ENCODE assay signal across 18 cellular contexts in the genomic region with DNA sequence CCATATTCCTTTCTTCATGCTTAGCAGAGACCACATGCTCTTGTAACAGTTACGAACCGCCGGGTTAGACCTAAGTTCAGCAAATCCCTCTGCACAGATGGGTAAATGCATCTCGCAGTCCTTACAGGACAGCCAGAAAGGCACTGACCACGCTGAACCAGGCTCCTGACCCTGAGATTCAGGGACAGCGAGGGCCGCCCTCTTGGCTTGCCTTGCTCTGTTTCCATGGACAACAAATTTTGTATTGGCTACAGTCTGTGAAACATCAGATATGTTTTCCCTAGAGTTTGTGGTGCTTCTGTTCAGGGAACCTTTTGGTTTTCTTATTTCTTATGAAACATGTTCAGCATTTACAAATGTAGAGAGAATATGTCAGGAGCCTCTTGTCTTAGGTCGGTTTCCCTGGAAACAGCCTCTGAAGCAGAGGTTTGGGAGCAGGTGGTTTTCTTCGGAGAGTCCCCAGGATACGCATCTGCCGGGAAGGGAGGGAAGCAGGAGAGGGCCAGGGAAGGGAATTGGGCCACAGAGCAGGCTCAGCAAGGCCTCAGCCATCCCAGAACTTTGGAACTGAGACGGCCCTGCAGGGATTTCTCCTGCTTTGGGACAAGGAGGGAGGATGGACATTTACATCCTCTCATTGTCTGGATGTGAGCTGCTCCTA.
DNase-seq lines count a peak whose midpoint lies in the region; ATAC-seq and TF ChIP-seq lines count a peak whose summit lies in the region.
"Had no signal": no experiment of that assay in that cellular context is flagged by ENCODE, and none has a peak within 500 bp of the region (broad histone marks: within the 10 kb centered on the region; RNA-seq: fewer than 3 reads in every experiment).

No MANE protein-coding gene starts in this region.

- no peak overlapping the region for H3K4me3 Mint-ChIP-seq in naive thymus-derived CD8-positive, alpha-beta T cell
- no peak overlapping the region for H3K4me3 Mint-ChIP-seq in activated CD4-positive, alpha-beta T cell treated with anti-CD3 and anti-CD28 coated beads, Interleukin-2, amount 10 ng/mL, durations not matched to agents 7 days and 5 days
- H3K4me3 Mint-ChIP-seq: activated CD4-positive, alpha-beta memory T cell treated with anti-CD3 and anti-CD28 coated beads for 36 hours; activated naive CD8-positive, alpha-beta T cell treated with anti-CD3 and anti-CD28 coated beads, Interleukin-2, amount 50 U/mL, for 24 hours; activated T-cell treated with anti-CD3 and anti-CD28 coated beads, Interleukin-2, amount 50 U/mL, for 72 hours; CD14-positive monocyte had no signal

- H3K36me3 ChIP-seq in left ventricle myocardium inferior (no peaks in the 10 kb centered on the region), ovary (no peaks in the 10 kb centered on the region), upper lobe of left lung (no peaks in the 10 kb centered on the region)
- H3K36me3 ChIP-seq: SJCRH30 had no signal

- H3K27me3 Mint-ChIP-seq in naive thymus-derived CD8-positive, alpha-beta T cell, result no peaks in the 10 kb centered on the region
- no peaks in the 10 kb centered on the region for H3K27me3 Mint-ChIP-seq in activated CD4-positive, alpha-beta T cell treated with anti-CD3 and anti-CD28 coated beads, Interleukin-2, amount 10 ng/mL, durations not matched to agents 7 days and 5 days
- H3K27me3 Mint-ChIP-seq: activated CD4-positive, alpha-beta memory T cell treated with anti-CD3 and anti-CD28 coated beads for 36 hours; activated naive CD8-positive, alpha-beta T cell treated with anti-CD3 and anti-CD28 coated beads, Interleukin-2, amount 50 U/mL, for 24 hours had no signal

- TF ChIP-seq EP300 in ovary (IDR thresholded peaks at IDR 0.05) (no peak), upper lobe of left lung (IDR thresholded peaks at IDR 0.05) (no peak)

- peak overlapping the region in 3 of 10 donors; percentile 19 to 51 (median 33) for H3K27ac Mint-ChIP-seq in naive thymus-derived CD8-positive, alpha-beta T cell
- H3K27ac Mint-ChIP-seq in activated CD4-positive, alpha-beta T cell treated with anti-CD3 and anti-CD28 coated beads, Interleukin-2, amount 10 ng/mL, durations not matched to agents 7 days and 5 days, result no peak overlapping the region
- H3K27ac Mint-ChIP-seq: activated CD4-positive, alpha-beta memory T cell treated with anti-CD3 and anti-CD28 coated beads for 36 hours; activated naive CD8-positive, alpha-beta T cell treated with anti-CD3 and anti-CD28 coated beads, Interleukin-2, amount 50 U/mL, for 24 hours; activated T-cell treated with anti-CD3 and anti-CD28 coated beads, Interleukin-2, amount 50 U/mL, for 72 hours; CD14-positive monocyte had no signal

- WGBS in ovary, 3 donors, result 9 to 11% (median 10%) methylated on average over 12 of the region's 12 CpGs
- 77 to 85% methylated on average over 12 of the region's 12 CpGs for WGBS in upper lobe of left lung, 2 donors

- H3K36me3 Mint-ChIP-seq in naive thymus-derived CD8-positive, alpha-beta T cell, result peaks cover 0 to 9% (median 7%) of the 10 kb centered on the region in 3 donors
- no peaks in the 10 kb centered on the region for H3K36me3 Mint-ChIP-seq in activated CD4-positive, alpha-beta T cell treated with anti-CD3 and anti-CD28 coated beads, Interleukin-2, amount 10 ng/mL, durations not matched to agents 7 days and 5 days (ENCODE audit: low read depth)
- H3K36me3 Mint-ChIP-seq: activated CD4-positive, alpha-beta memory T cell treated with anti-CD3 and anti-CD28 coated beads for 36 hours; CD14-positive monocyte had no signal

- ATAC-seq in upper lobe of left lung (ENCODE audit: low FRiP score in 2 of 2), result peak; percentile 42 to 89
- ATAC-seq in naive thymus-derived CD8-positive, alpha-beta T cell, result no peak
- no peak for ATAC-seq in HG03521 (IDR thresholded peaks at IDR 0.05; ENCODE audit: unreplicated experiment)
- ATAC-seq: activated naive CD8-positive, alpha-beta T cell treated with anti-CD3 and anti-CD28 coated beads, Interleukin-2, amount 50 U/mL, for 24 hours; activated T-cell treated with anti-CD3 and anti-CD28 coated beads, Interleukin-2, amount 50 U/mL, for 72 hours had no signal

- H3K27me3 ChIP-seq in left ventricle myocardium inferior (ENCODE audit: low read depth), result no peaks in the 10 kb centered on the region
- no peaks in the 10 kb centered on the region for H3K27me3 ChIP-seq in ovary
- no peaks in the 10 kb centered on the region for H3K27me3 ChIP-seq in upper lobe of left lung
- H3K27me3 ChIP-seq: SJCRH30 had no signal

- H3K4me3 ChIP-seq in left ventricle myocardium inferior (no peak overlapping the region), ovary (no peak overlapping the region), upper lobe of left lung (no peak overlapping the region)
- H3K4me3 ChIP-seq: SJCRH30 had no signal

- CTCF ChIA-PET in activated CD4-positive, alpha-beta T cell treated with anti-CD3 and anti-CD28 coated beads, Interleukin-2, amount 10 ng/mL, durations not matched to agents 7 days and 5 days (lab: Charles Lee), result interaction anchor here (0.9 to 1.1 kb wide), 2 partner anchors 11 to 16 kb away, joined by 3 read pairs; no protein-coding TSS in a partner anchor

- no peaks in the 10 kb centered on the region for H3K9me3 Mint-ChIP-seq in naive thymus-derived CD8-positive, alpha-beta T cell
- H3K9me3 Mint-ChIP-seq in activated CD4-positive, alpha-beta T cell treated with anti-CD3 and anti-CD28 coated beads, Interleukin-2, amount 10 ng/mL, durations not matched to agents 7 days and 5 days, result no peaks in the 10 kb centered on the region
- H3K9me3 Mint-ChIP-seq: activated CD4-positive, alpha-beta memory T cell treated with anti-CD3 and anti-CD28 coated beads for 36 hours; activated naive CD8-positive, alpha-beta T cell treated with anti-CD3 and anti-CD28 coated beads, Interleukin-2, amount 50 U/mL, for 24 hours; activated T-cell treated with anti-CD3 and anti-CD28 coated beads, Interleukin-2, amount 50 U/mL, for 72 hours had no signal

- TF ChIP-seq CTCF in left ventricle myocardium inferior (IDR thresholded peaks at IDR 0.05; ENCODE audit: borderline replicate concordance) (no peak), ovary (IDR thresholded peaks at IDR 0.05) (no peak), upper lobe of left lung (IDR thresholded peaks at IDR 0.05) (no peak)

- no peaks in the 10 kb centered on the region for H3K9me3 ChIP-seq in left ventricle myocardium inferior (replicated peaks)
- no peaks in the 10 kb centered on the region for H3K9me3 ChIP-seq in ovary
- H3K9me3 ChIP-seq in upper lobe of left lung, result no peaks in the 10 kb centered on the region
- H3K9me3 ChIP-seq: SJCRH30 had no signal

- H3K27ac ChIP-seq in left ventricle myocardium inferior (replicated peaks), result peak overlapping the region; percentile 69
- H3K27ac ChIP-seq in ovary, result peak overlapping the region; percentile 11 to 66
- H3K27ac ChIP-seq in upper lobe of left lung, result no peak overlapping the region
- H3K27ac ChIP-seq: 22Rv1, SJCRH30 had no signal

- no peak for TF ChIP-seq POLR2A in ovary (IDR thresholded peaks at IDR 0.05)
- no peak for TF ChIP-seq POLR2A in upper lobe of left lung (IDR thresholded peaks at IDR 0.05)

- DNase-seq in NCI-H146 (lab: John Stamatoyannopoulos, UW), result peak; percentile 31
- DNase-seq in NCI-H146 treated with DMSO at 0.1 percent for 48 hours (lab: John Stamatoyannopoulos, UW; ENCODE audit: unreplicated experiment), result no peak
- peak; percentile 67 for DNase-seq in left ventricle myocardium inferior
- DNase-seq in ovary, result peak; percentile 36 to 73 (median 50)
- DNase-seq in upper lobe of left lung, result no peak
- no peak for DNase-seq in naive thymus-derived CD8-positive, alpha-beta T cell
- no peak for DNase-seq in activated CD4-positive, alpha-beta T cell treated with anti-CD3 and anti-CD28 coated beads, Interleukin-2, amount 10 ng/mL, durations not matched to agents 7 days and 5 days
- DNase-seq: activated CD4-positive, alpha-beta memory T cell treated with anti-CD3 and anti-CD28 coated beads for 36 hours; activated naive CD8-positive, alpha-beta T cell treated with anti-CD3 and anti-CD28 coated beads, Interleukin-2, amount 50 U/mL, for 24 hours; activated T-cell treated with anti-CD3 and anti-CD28 coated beads, Interleukin-2, amount 50 U/mL, for 72 hours; IMR-90; kidney; NCI-H226; SJCRH30; stimulated activated CD4-positive, alpha-beta T cell treated with anti-CD3 and anti-CD28 coated beads, Interleukin-2, amount 100 ng/mL, for 48 hours had no signal

- peaks cover 0 to 27% (median 4%) of the 10 kb centered on the region in 4 donors for H3K4me1 Mint-ChIP-seq in naive thymus-derived CD8-positive, alpha-beta T cell
- no peaks in the 10 kb centered on the region for H3K4me1 Mint-ChIP-seq in activated CD4-positive, alpha-beta T cell treated with anti-CD3 and anti-CD28 coated beads, Interleukin-2, amount 10 ng/mL, durations not matched to agents 7 days and 5 days

- POLR2A ChIA-PET in naive thymus-derived CD8-positive, alpha-beta T cell (lab: Charles Lee), result no interaction called here
- POLR2A ChIA-PET in activated CD4-positive, alpha-beta T cell treated with anti-CD3 and anti-CD28 coated beads, Interleukin-2, amount 10 ng/mL, durations not matched to agents 7 days and 5 days (lab: Charles Lee), result no interaction called here

- intact Hi-C loops in left ventricle myocardium inferior (cut with micrococcal nuclease) (no loop called here), ovary (cut with DNase I) (no loop called here)

- peaks cover 19% of the 10 kb centered on the region for H3K4me1 ChIP-seq in left ventricle myocardium inferior
- H3K4me1 ChIP-seq in ovary (ENCODE audit: insufficient read depth), result peaks cover 9% of the 10 kb centered on the region
- no peaks in the 10 kb centered on the region for H3K4me1 ChIP-seq in upper lobe of left lung
- H3K4me1 ChIP-seq: SJCRH30 had no signal

Comparison
In these comparisons a context has a peak if more than half of its experiments do, and no peak if none do; other contexts are left out.
1. DNase-seq: peak in NCI-H146 (single experiment), left ventricle myocardium inferior (single experiment) and ovary (5 of 5); none in NCI-H146 treated with DMSO at 0.1 percent for 48 hours (single experiment), upper lobe of left lung (0 of 2), naive thymus-derived CD8-positive, alpha-beta T cell (0 of 10) and activated CD4-positive, alpha-beta T cell treated with anti-CD3 and anti-CD28 coated beads, Interleukin-2, amount 10 ng/mL, durations not matched to agents 7 days and 5 days (single experiment).
2. H3K27ac ChIP-seq: peak in left ventricle myocardium inferior (single experiment) and ovary (2 of 2); none in upper lobe of left lung (0 of 4).
3. ATAC-seq: peak in upper lobe of left lung (2 of 2); none in naive thymus-derived CD8-positive, alpha-beta T cell (0 of 2) and HG03521 (single experiment).